In genomic region chr20:25459916-25460590, GRCh38 we compare ENCODE assay signal across 18 cellular contexts. TPM values are rescaled to one million over a fixed set of nuclear protein-coding genes. Genes with fewer than 3 reads are reported as not detected.
DNase-seq lines count a peak whose midpoint lies in the region; FAIRE-seq and TF ChIP-seq lines count a peak whose summit lies in the region.
"Had no signal": no experiment of that assay in that cellular context is flagged by ENCODE, and none has a peak within 500 bp of the region (broad histone marks: within the 10 kb centered on the region; RNA-seq: fewer than 3 reads in every experiment).

No MANE protein-coding gene starts in this region.

- H3K4me1 Mint-ChIP-seq in progenitor cell of endocrine pancreas (ENCODE audit: low read depth): no peaks in the 10 kb centered on the region
- H3K4me1 Mint-ChIP-seq in T-helper 2 cell treated with Interferon-gamma antibody and Interleukin-4, amounts not matched to agents 5 μg/mL and 100 μg/mL, for 36 hours (ENCODE audit: low read depth): peaks cover 3% of the 10 kb centered on the region
- H3K4me1 Mint-ChIP-seq: CD4-positive, CD25-positive, alpha-beta regulatory T cell had no signal

- no peak overlapping the region for H3K4me3 Mint-ChIP-seq in progenitor cell of endocrine pancreas (ENCODE audit: low read depth)
- no peak overlapping the region for H3K4me3 Mint-ChIP-seq in T-helper 2 cell treated with Interferon-gamma antibody and Interleukin-4, amounts not matched to agents 5 μg/mL and 100 μg/mL, for 36 hours
- H3K4me3 Mint-ChIP-seq: CD4-positive, CD25-positive, alpha-beta regulatory T cell; HFFc6 had no signal

- intact Hi-C loops in kidney (cut with DNase I): no loop called here
- intact Hi-C loops in esophagus muscularis mucosa (cut with DNase I): no loop called here

- 77% methylated on average over 13 of the region's 13 CpGs for WGBS in esophagus muscularis mucosa

- H3K27me3 ChIP-seq in BLaER1 treated with 17β-estradiol and CSF1 and Interleukin-3, amounts not matched to agents 10 nM and 100 nM: no peaks in the 10 kb centered on the region
- no peaks in the 10 kb centered on the region for H3K27me3 ChIP-seq in H7 (ENCODE audit: control insufficient read depth, insufficient read depth, low read length)
- no peaks in the 10 kb centered on the region for H3K27me3 ChIP-seq in esophagus muscularis mucosa
- H3K27me3 ChIP-seq: BE2C had no signal

- H3K27ac Mint-ChIP-seq in progenitor cell of endocrine pancreas: peak overlapping the region; percentile 71
- H3K27ac Mint-ChIP-seq in T-helper 2 cell treated with Interferon-gamma antibody and Interleukin-4, amounts not matched to agents 5 μg/mL and 100 μg/mL, for 36 hours: no peak overlapping the region
- H3K27ac Mint-ChIP-seq: CD4-positive, CD25-positive, alpha-beta regulatory T cell; HFFc6 had no signal

- H4K20me1 ChIP-seq in BLaER1 treated with 17β-estradiol and CSF1 and Interleukin-3, amounts not matched to agents 10 nM and 100 nM: peaks cover 0 to 3% (median 0%) of the 10 kb centered on the region in 11 experiments; a peak in 1 of 22 replicates

- H3K4me1 ChIP-seq in BLaER1 treated with 17β-estradiol and CSF1 and Interleukin-3, amounts not matched to agents 10 nM and 100 nM: peaks cover 38 to 54% (median 47%) of the 10 kb centered on the region in 10 experiments
- H3K4me1 ChIP-seq in kidney (ENCODE audit: control insufficient read depth in 1 of 2, insufficient read depth in 1 of 2, low read depth in 1 of 2, low read length in 2 of 2) (no peaks in the 10 kb centered on the region), esophagus muscularis mucosa (no peaks in the 10 kb centered on the region)
- H3K4me1 ChIP-seq: BE2C had no signal

- TF ChIP-seq CTCF in kidney (IDR thresholded peaks at IDR 0.05; ENCODE audit: borderline replicate concordance, extremely low read depth, insufficient read depth): no peak
- no peak for TF ChIP-seq CTCF in progenitor cell of endocrine pancreas (IDR thresholded peaks at IDR 0.05; ENCODE audit: unreplicated experiment)
- no peak for TF ChIP-seq CTCF in esophagus muscularis mucosa (IDR thresholded peaks at IDR 0.05)

- no peaks in the 10 kb centered on the region for H3K27me3 Mint-ChIP-seq in progenitor cell of endocrine pancreas
- H3K27me3 Mint-ChIP-seq in T-helper 2 cell treated with Interferon-gamma antibody and Interleukin-4, amounts not matched to agents 5 μg/mL and 100 μg/mL, for 36 hours (ENCODE audit: low read depth): no peaks in the 10 kb centered on the region
- H3K27me3 Mint-ChIP-seq: CD4-positive, CD25-positive, alpha-beta regulatory T cell had no signal

- H3K4me3 ChIP-seq in BLaER1 treated with 17β-estradiol and CSF1 and Interleukin-3, amounts not matched to agents 10 nM and 100 nM: no peak overlapping the region
- H3K4me3 ChIP-seq in H7 (ENCODE audit: insufficient read depth, low read depth, low read length) (no peak overlapping the region), kidney (ENCODE audit: low read length in 2 of 2) (no peak overlapping the region), esophagus muscularis mucosa (no peak overlapping the region)

- peak; percentile 29 for DNase-seq in H7
- DNase-seq in kidney: peak; percentile 31
- no peak for DNase-seq in progenitor cell of endocrine pancreas (ENCODE audit: low spot score, unreplicated experiment)
- no peak for DNase-seq in esophagus muscularis mucosa (ENCODE audit: extremely low spot score)
- no peak for DNase-seq in T-helper 2 cell treated with Interferon-gamma antibody and Interleukin-4, amounts not matched to agents 5 μg/mL and 100 μg/mL, for 36 hours (ENCODE audit: low spot score)
- no peak for DNase-seq in COR-L47 (lab: John Stamatoyannopoulos, UW)
- no peak for DNase-seq in cerebellar nuclear complex (lab: John Stamatoyannopoulos, UW)
- DNase-seq: ACHN; BE2C; CD4-positive, CD25-positive, alpha-beta regulatory T cell; DMS79 treated with DMSO at 0.1 percent for 48 hours; GDM1; HCEC 1CT; HFFc6 had no signal

- peaks cover 35% of the 10 kb centered on the region for H3K36me3 Mint-ChIP-seq in progenitor cell of endocrine pancreas (ENCODE audit: insufficient read depth)
- no peaks in the 10 kb centered on the region for H3K36me3 Mint-ChIP-seq in T-helper 2 cell treated with Interferon-gamma antibody and Interleukin-4, amounts not matched to agents 5 μg/mL and 100 μg/mL, for 36 hours (ENCODE audit: low read depth)
- H3K36me3 Mint-ChIP-seq: CD4-positive, CD25-positive, alpha-beta regulatory T cell had no signal

- H3K9me3 ChIP-seq in BLaER1 treated with 17β-estradiol and CSF1 and Interleukin-3, amounts not matched to agents 10 nM and 100 nM (replicated peaks in 1 of 11): no peaks in the 10 kb centered on the region
- H3K9me3 ChIP-seq in kidney (ENCODE audit: control insufficient read depth in 1 of 2, low read length in 2 of 2) (no peaks in the 10 kb centered on the region), esophagus muscularis mucosa (no peaks in the 10 kb centered on the region)
- H3K9me3 ChIP-seq: BE2C had no signal

- no peak for TF ChIP-seq EP300 in esophagus muscularis mucosa (IDR thresholded peaks at IDR 0.05)

- TF ChIP-seq POLR2A in esophagus muscularis mucosa (IDR thresholded peaks at IDR 0.05; ENCODE audit: low read depth): no peak

- H3K4me2 ChIP-seq in BLaER1 treated with 17β-estradiol and CSF1 and Interleukin-3, amounts not matched to agents 10 nM and 100 nM: peak overlapping the region; percentile 79 to 97 (median 87)

- H3K27ac ChIP-seq in BLaER1 treated with 17β-estradiol and CSF1 and Interleukin-3, amounts not matched to agents 10 nM and 100 nM: peak overlapping the region; percentile 26 to 86 (median 73); a peak in 20 of 22 replicates
- H3K27ac ChIP-seq in kidney (ENCODE audit: low read depth in 2 of 2, low read length in 2 of 2) (no peak overlapping the region), esophagus muscularis mucosa (replicated peaks in 1 of 4) (no peak overlapping the region)

- no peak for FAIRE-seq in kidney (lab: Jason Lieb, UNC)
- FAIRE-seq: GM12892, GM19239, H1 had no signal

- H3K9ac ChIP-seq in BLaER1 treated with 17β-estradiol and CSF1 and Interleukin-3, amounts not matched to agents 10 nM and 100 nM: peak overlapping the region in 7 of 11 experiments; percentile 14 to 70 (median 53); a peak in 10 of 22 replicates
- no peak overlapping the region for H3K9ac ChIP-seq in kidney (ENCODE audit: low read length in 2 of 2)

- peaks cover 0 to 71% (median 31%) of the 10 kb centered on the region in 11 experiments; a peak in 15 of 22 replicates for H3K36me3 ChIP-seq in BLaER1 treated with 17β-estradiol and CSF1 and Interleukin-3, amounts not matched to agents 10 nM and 100 nM
- H3K36me3 ChIP-seq in H7 (replicated peaks; ENCODE audit: control insufficient read depth, insufficient read depth, low read length) (peaks cover 17% of the 10 kb centered on the region), kidney (ENCODE audit: control insufficient read depth in 1 of 2, insufficient read depth in 2 of 2, low read length in 2 of 2) (peaks cover 10 to 36% of the 10 kb centered on the region in 2 donors), esophagus muscularis mucosa (peaks cover 4 to 65% (median 17%) of the 10 kb centered on the region in 4 donors)
- H3K36me3 ChIP-seq: BE2C had no signal

- H3K9me3 Mint-ChIP-seq in progenitor cell of endocrine pancreas (ENCODE audit: low read depth): no peaks in the 10 kb centered on the region
- H3K9me3 Mint-ChIP-seq in T-helper 2 cell treated with Interferon-gamma antibody and Interleukin-4, amounts not matched to agents 5 μg/mL and 100 μg/mL, for 36 hours: no peaks in the 10 kb centered on the region
- H3K9me3 Mint-ChIP-seq: CD4-positive, CD25-positive, alpha-beta regulatory T cell; HFFc6 had no signal

RNA-seq across cellular contexts. Expression of gene GINS1, which starts 52.6 kb away (rescaled TPM):
- total RNA-seq in H7 (2014; rRNA removed; shearing (Covaris generic)): 46.6 and 48.9 TPM in 2 replicates
- total RNA-seq in kidney (2.4 TPM), progenitor cell of endocrine pancreas (25.2 and 29.0 TPM in 2 replicates), esophagus muscularis mucosa (under 1 TPM; 0.33 to 0.63 (median 0.47) TPM)
- polyA plus RNA-seq in kidney (ENCODE audit: insufficient read depth, low read depth, low replicate concordance): 1.1 TPM

Comparison
In these comparisons a context has a peak if more than half of its experiments do, and no peak if none do; other contexts are left out.
1. H3K27ac ChIP-seq: peak in BLaER1 treated with 17β-estradiol and CSF1 and Interleukin-3, amounts not matched to agents 10 nM and 100 nM (11 of 11); none in kidney (0 of 2) and esophagus muscularis mucosa (0 of 4).
2. H3K9ac ChIP-seq: peak in BLaER1 treated with 17β-estradiol and CSF1 and Interleukin-3, amounts not matched to agents 10 nM and 100 nM (7 of 11); none in kidney (0 of 2).
3. DNase-seq: peak in H7 (single experiment) and kidney (single experiment); none in progenitor cell of endocrine pancreas (single experiment), esophagus muscularis mucosa (single experiment), T-helper 2 cell treated with Interferon-gamma antibody and Interleukin-4, amounts not matched to agents 5 μg/mL and 100 μg/mL, for 36 hours (single experiment), COR-L47 (single experiment) and cerebellar nuclear complex (0 of 2).